In the genomic region with DNA sequence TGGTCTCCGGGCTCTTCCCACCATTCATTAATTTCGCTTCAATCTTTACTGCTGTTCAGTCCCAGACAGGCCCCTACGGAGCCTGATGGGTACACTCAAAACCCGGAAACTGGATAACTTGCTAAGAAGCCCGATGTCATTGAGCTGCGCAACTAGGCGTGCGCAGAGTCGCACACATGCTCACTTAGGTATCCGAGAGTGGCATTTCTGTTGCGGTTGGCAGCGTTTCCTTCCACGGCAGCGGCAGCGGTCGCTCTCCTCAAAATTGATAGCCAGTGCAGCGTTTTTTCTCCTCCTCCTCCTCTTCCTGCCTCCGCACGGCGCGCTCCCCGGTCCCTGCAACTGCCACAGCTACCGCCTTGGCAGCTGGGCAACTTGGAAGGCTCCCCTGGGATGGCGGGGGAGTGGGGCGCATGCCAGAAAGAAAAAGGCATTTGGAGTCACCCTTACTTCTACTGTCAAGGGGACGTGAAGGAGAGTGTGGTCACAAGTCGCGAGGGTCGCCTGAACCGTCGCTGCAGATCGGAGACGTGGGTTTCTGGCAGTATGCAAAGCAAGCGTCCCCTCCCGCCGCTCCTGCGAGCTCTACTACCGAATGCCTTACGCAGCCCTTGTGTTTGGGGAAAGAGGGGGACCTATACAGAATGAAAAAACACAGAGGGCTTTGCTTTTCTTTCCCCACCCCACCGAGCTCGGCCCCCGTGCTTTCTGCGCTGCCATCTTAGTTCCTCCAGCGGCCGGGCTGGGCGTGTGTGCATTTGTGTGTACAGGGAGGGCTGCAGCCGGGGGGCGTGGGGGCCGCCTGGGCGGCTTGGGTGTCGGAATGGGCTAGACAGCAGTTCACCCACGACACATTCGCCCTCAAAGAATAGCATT, we compare ENCODE assay signal across 1 cellular context.
TF ChIP-seq lines count a peak whose summit lies in the region.

No MANE protein-coding gene starts in this region.

TF ChIP-seq in GM12878, 131 proteins besides CTCF, POLR2A, EP300 and RAD21 (continued from another document and continues in another):
- TF ChIP-seq, protein P1, sequence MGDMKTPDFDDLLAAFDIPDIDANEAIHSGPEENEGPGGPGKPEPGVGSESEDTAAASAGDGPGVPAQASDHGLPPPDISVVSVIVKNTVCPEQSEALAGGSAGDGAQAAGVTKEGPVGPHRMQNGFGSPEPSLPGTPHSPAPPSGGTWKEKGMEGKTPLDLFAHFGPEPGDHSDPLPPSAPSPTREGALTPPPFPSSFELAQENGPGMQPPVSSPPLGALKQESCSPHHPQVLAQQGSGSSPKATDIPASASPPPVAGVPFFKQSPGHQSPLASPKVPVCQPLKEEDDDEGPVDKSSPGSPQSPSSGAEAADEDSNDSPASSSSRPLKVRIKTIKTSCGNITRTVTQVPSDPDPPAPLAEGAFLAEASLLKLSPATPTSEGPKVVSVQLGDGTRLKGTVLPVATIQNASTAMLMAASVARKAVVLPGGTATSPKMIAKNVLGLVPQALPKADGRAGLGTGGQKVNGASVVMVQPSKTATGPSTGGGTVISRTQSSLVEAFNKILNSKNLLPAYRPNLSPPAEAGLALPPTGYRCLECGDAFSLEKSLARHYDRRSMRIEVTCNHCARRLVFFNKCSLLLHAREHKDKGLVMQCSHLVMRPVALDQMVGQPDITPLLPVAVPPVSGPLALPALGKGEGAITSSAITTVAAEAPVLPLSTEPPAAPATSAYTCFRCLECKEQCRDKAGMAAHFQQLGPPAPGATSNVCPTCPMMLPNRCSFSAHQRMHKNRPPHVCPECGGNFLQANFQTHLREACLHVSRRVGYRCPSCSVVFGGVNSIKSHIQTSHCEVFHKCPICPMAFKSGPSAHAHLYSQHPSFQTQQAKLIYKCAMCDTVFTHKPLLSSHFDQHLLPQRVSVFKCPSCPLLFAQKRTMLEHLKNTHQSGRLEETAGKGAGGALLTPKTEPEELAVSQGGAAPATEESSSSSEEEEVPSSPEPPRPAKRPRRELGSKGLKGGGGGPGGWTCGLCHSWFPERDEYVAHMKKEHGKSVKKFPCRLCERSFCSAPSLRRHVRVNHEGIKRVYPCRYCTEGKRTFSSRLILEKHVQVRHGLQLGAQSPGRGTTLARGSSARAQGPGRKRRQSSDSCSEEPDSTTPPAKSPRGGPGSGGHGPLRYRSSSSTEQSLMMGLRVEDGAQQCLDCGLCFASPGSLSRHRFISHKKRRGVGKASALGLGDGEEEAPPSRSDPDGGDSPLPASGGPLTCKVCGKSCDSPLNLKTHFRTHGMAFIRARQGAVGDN (IDR thresholded peaks at IDR 0.05) = peak; percentile 74
- TF ChIP-seq, protein P2, sequence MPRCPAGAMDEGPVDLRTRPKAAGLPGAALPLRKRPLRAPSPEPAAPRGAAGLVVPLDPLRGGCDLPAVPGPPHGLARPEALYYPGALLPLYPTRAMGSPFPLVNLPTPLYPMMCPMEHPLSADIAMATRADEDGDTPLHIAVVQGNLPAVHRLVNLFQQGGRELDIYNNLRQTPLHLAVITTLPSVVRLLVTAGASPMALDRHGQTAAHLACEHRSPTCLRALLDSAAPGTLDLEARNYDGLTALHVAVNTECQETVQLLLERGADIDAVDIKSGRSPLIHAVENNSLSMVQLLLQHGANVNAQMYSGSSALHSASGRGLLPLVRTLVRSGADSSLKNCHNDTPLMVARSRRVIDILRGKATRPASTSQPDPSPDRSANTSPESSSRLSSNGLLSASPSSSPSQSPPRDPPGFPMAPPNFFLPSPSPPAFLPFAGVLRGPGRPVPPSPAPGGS (IDR thresholded peaks at IDR 0.05; ENCODE audit: borderline replicate concordance, insufficient read depth, low read depth, low read length, poor library complexity, severe bottlenecking) = no peak
- no peak for TF ChIP-seq ZNF24 (IDR thresholded peaks at IDR 0.05)
- TF ChIP-seq ASH2L (IDR thresholded peaks at IDR 0.05; ENCODE audit: borderline replicate concordance, low read depth) = peak; percentile 92
- no peak for TF ChIP-seq CREB1 (IDR thresholded peaks at IDR 0.05; ENCODE audit: low read depth)
- TF ChIP-seq SMAD5 (IDR thresholded peaks at IDR 0.05; ENCODE audit: low read depth) = peak; percentile 52; the same call in 1 of the 2 replicates
- TF ChIP-seq, protein P3, sequence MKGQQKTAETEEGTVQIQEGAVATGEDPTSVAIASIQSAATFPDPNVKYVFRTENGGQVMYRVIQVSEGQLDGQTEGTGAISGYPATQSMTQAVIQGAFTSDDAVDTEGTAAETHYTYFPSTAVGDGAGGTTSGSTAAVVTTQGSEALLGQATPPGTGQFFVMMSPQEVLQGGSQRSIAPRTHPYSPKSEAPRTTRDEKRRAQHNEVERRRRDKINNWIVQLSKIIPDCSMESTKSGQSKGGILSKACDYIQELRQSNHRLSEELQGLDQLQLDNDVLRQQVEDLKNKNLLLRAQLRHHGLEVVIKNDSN (IDR thresholded peaks at IDR 0.05; ENCODE audit: borderline replicate concordance, extremely low read length, insufficient read depth, low read depth, low read length) = no peak
- TF ChIP-seq, protein P4, sequence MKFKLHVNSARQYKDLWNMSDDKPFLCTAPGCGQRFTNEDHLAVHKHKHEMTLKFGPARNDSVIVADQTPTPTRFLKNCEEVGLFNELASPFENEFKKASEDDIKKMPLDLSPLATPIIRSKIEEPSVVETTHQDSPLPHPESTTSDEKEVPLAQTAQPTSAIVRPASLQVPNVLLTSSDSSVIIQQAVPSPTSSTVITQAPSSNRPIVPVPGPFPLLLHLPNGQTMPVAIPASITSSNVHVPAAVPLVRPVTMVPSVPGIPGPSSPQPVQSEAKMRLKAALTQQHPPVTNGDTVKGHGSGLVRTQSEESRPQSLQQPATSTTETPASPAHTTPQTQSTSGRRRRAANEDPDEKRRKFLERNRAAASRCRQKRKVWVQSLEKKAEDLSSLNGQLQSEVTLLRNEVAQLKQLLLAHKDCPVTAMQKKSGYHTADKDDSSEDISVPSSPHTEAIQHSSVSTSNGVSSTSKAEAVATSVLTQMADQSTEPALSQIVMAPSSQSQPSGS (IDR thresholded peaks at IDR 0.05; ENCODE audit: low read length) = no peak
- no peak for TF ChIP-seq EZH2 (IDR thresholded peaks at IDR 0.05; ENCODE audit: borderline replicate concordance, control insufficient read depth, low read depth, low read length)
- TF ChIP-seq, protein P5, sequence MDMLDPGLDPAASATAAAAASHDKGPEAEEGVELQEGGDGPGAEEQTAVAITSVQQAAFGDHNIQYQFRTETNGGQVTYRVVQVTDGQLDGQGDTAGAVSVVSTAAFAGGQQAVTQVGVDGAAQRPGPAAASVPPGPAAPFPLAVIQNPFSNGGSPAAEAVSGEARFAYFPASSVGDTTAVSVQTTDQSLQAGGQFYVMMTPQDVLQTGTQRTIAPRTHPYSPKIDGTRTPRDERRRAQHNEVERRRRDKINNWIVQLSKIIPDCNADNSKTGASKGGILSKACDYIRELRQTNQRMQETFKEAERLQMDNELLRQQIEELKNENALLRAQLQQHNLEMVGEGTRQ (IDR thresholded peaks at IDR 0.05; ENCODE audit: borderline replicate concordance, low read depth, low read length) = no peak
- no peak for TF ChIP-seq FOS (IDR thresholded peaks at IDR 0.05; ENCODE audit: borderline replicate concordance, extremely low read depth, insufficient read length)
- no peak for TF ChIP-seq TCF7 (IDR thresholded peaks at IDR 0.05; ENCODE audit: borderline replicate concordance)
- TF ChIP-seq, protein P6, sequence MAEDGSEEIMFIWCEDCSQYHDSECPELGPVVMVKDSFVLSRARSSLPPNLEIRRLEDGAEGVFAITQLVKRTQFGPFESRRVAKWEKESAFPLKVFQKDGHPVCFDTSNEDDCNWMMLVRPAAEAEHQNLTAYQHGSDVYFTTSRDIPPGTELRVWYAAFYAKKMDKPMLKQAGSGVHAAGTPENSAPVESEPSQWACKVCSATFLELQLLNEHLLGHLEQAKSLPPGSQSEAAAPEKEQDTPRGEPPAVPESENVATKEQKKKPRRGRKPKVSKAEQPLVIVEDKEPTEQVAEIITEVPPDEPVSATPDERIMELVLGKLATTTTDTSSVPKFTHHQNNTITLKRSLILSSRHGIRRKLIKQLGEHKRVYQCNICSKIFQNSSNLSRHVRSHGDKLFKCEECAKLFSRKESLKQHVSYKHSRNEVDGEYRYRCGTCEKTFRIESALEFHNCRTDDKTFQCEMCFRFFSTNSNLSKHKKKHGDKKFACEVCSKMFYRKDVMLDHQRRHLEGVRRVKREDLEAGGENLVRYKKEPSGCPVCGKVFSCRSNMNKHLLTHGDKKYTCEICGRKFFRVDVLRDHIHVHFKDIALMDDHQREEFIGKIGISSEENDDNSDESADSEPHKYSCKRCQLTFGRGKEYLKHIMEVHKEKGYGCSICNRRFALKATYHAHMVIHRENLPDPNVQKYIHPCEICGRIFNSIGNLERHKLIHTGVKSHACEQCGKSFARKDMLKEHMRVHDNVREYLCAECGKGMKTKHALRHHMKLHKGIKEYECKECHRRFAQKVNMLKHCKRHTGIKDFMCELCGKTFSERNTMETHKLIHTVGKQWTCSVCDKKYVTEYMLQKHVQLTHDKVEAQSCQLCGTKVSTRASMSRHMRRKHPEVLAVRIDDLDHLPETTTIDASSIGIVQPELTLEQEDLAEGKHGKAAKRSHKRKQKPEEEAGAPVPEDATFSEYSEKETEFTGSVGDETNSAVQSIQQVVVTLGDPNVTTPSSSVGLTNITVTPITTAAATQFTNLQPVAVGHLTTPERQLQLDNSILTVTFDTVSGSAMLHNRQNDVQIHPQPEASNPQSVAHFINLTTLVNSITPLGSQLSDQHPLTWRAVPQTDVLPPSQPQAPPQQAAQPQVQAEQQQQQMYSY (CRISPR knock-in tag; IDR thresholded peaks at IDR 0.05) = peak; percentile 65; the same call in 1 of the 2 replicates
- no peak for TF ChIP-seq SUZ12 (IDR thresholded peaks at IDR 0.05; ENCODE audit: unreplicated experiment)
- TF ChIP-seq BACH1 (IDR thresholded peaks at IDR 0.05; ENCODE audit: borderline replicate concordance) = peak; percentile 59
- peak; percentile 85 for TF ChIP-seq MEF2B (IDR thresholded peaks at IDR 0.05; ENCODE audit: partially characterized antibody, poor library complexity, severe bottlenecking)
- TF ChIP-seq RBBP5 (conservative IDR thresholded peaks at IDR 0.05) = peak; percentile 61; the same call in 1 of the 2 replicates
- TF ChIP-seq, protein P7, sequence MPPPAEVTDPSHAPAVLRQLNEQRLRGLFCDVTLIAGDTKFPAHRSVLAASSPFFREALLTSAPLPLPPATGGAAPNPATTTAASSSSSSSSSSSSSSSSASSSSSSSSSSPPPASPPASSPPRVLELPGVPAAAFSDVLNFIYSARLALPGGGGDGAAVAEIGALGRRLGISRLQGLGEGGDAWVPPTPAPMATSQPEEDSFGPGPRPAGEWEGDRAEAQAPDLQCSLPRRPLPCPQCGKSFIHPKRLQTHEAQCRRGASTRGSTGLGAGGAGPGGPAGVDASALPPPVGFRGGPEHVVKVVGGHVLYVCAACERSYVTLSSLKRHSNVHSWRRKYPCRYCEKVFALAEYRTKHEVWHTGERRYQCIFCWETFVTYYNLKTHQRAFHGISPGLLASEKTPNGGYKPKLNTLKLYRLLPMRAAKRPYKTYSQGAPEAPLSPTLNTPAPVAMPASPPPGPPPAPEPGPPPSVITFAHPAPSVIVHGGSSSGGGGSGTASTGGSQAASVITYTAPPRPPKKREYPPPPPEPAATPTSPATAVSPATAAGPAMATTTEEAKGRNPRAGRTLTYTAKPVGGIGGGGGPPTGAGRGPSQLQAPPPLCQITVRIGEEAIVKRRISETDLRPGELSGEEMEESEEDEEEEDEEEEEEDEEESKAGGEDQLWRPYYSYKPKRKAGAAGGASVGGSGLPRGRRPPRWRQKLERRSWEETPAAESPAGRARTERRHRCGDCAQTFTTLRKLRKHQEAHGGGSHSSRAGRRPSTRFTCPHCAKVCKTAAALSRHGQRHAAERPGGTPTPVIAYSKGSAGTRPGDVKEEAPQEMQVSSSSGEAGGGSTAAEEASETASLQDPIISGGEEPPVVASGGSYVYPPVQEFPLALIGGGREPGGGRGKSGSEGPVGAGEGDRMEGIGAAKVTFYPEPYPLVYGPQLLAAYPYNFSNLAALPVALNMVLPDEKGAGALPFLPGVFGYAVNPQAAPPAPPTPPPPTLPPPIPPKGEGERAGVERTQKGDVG (CRISPR knock-in tag; IDR thresholded peaks at IDR 0.05) = no peak
- TF ChIP-seq RCOR1 (conservative IDR thresholded peaks at IDR 0.05; ENCODE audit: low read depth, low read length) = no peak
- 0 out of 2 replicates have a peak, but pooled peaks have one; percentile 20 for TF ChIP-seq BCL11A (IDR thresholded peaks at IDR 0.05; ENCODE audit: low read depth, low read length)
- no peak for TF ChIP-seq NFIC (IDR thresholded peaks at IDR 0.05; ENCODE audit: low read depth, low read length)
- TF ChIP-seq HCFC1 (IDR thresholded peaks at IDR 0.05; ENCODE audit: low read length) = peak; percentile 51
- no peak for TF ChIP-seq SIX5 (IDR thresholded peaks at IDR 0.05; ENCODE audit: low read depth, low read length, severe bottlenecking)
- peak; percentile 93 for TF ChIP-seq YY1 (IDR thresholded peaks at IDR 0.05; ENCODE audit: low read depth, low read length)
- TF ChIP-seq, protein P8, sequence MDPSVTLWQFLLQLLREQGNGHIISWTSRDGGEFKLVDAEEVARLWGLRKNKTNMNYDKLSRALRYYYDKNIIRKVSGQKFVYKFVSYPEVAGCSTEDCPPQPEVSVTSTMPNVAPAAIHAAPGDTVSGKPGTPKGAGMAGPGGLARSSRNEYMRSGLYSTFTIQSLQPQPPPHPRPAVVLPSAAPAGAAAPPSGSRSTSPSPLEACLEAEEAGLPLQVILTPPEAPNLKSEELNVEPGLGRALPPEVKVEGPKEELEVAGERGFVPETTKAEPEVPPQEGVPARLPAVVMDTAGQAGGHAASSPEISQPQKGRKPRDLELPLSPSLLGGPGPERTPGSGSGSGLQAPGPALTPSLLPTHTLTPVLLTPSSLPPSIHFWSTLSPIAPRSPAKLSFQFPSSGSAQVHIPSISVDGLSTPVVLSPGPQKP (IDR thresholded peaks at IDR 0.05; ENCODE audit: low read depth, low read length) = no peak
- TF ChIP-seq, protein P9, sequence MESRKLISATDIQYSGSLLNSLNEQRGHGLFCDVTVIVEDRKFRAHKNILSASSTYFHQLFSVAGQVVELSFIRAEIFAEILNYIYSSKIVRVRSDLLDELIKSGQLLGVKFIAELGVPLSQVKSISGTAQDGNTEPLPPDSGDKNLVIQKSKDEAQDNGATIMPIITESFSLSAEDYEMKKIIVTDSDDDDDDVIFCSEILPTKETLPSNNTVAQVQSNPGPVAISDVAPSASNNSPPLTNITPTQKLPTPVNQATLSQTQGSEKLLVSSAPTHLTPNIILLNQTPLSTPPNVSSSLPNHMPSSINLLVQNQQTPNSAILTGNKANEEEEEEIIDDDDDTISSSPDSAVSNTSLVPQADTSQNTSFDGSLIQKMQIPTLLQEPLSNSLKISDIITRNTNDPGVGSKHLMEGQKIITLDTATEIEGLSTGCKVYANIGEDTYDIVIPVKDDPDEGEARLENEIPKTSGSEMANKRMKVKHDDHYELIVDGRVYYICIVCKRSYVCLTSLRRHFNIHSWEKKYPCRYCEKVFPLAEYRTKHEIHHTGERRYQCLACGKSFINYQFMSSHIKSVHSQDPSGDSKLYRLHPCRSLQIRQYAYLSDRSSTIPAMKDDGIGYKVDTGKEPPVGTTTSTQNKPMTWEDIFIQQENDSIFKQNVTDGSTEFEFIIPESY (IDR thresholded peaks at IDR 0.05) = 0 out of 2 replicates have a peak, but pooled peaks have one; percentile 13
- TF ChIP-seq MXI1 (IDR thresholded peaks at IDR 0.05; ENCODE audit: low read depth, low read length) = peak; percentile 97
- peak; percentile 62; the same call in 1 of the 2 replicates for TF ChIP-seq ZNF207 (IDR thresholded peaks at IDR 0.05; ENCODE audit: borderline replicate concordance)
